In the genomic region with DNA sequence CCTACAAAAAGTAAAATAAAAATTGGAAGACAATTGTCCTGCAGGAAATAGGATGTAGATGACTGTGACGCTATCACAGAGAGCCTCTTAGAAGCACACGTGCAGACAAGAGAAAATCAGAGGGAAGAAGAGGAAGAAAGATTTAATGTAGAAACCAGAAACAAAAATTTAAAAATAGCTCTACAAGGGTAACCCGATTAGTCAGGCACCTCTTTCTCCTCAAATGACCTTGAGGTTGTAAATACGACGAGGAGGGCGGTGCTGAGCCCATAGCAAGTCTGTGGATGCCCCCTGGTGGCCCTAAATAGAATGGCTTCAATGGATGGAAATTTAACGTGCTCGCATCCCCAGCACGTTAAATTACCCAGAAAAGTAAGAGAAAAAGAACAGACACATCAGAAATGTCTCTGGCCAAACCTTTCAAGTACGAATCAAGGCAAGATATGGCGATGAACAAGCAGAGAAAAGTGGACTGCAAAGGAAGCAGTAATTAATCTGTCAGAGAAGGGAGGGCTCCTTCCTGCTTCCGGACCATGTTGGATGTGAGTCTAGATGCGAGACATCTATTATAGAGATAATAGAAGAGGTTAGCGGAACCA, we compare ENCODE assay signal across 1 cellular context.
TF ChIP-seq lines count a peak whose summit lies in the region.

No MANE protein-coding gene starts in this region.

TF ChIP-seq in HEK293, 187 proteins besides CTCF, POLR2A, EP300 and RAD21 (continued from another document and continues in another):
- TF ChIP-seq, protein P1, sequence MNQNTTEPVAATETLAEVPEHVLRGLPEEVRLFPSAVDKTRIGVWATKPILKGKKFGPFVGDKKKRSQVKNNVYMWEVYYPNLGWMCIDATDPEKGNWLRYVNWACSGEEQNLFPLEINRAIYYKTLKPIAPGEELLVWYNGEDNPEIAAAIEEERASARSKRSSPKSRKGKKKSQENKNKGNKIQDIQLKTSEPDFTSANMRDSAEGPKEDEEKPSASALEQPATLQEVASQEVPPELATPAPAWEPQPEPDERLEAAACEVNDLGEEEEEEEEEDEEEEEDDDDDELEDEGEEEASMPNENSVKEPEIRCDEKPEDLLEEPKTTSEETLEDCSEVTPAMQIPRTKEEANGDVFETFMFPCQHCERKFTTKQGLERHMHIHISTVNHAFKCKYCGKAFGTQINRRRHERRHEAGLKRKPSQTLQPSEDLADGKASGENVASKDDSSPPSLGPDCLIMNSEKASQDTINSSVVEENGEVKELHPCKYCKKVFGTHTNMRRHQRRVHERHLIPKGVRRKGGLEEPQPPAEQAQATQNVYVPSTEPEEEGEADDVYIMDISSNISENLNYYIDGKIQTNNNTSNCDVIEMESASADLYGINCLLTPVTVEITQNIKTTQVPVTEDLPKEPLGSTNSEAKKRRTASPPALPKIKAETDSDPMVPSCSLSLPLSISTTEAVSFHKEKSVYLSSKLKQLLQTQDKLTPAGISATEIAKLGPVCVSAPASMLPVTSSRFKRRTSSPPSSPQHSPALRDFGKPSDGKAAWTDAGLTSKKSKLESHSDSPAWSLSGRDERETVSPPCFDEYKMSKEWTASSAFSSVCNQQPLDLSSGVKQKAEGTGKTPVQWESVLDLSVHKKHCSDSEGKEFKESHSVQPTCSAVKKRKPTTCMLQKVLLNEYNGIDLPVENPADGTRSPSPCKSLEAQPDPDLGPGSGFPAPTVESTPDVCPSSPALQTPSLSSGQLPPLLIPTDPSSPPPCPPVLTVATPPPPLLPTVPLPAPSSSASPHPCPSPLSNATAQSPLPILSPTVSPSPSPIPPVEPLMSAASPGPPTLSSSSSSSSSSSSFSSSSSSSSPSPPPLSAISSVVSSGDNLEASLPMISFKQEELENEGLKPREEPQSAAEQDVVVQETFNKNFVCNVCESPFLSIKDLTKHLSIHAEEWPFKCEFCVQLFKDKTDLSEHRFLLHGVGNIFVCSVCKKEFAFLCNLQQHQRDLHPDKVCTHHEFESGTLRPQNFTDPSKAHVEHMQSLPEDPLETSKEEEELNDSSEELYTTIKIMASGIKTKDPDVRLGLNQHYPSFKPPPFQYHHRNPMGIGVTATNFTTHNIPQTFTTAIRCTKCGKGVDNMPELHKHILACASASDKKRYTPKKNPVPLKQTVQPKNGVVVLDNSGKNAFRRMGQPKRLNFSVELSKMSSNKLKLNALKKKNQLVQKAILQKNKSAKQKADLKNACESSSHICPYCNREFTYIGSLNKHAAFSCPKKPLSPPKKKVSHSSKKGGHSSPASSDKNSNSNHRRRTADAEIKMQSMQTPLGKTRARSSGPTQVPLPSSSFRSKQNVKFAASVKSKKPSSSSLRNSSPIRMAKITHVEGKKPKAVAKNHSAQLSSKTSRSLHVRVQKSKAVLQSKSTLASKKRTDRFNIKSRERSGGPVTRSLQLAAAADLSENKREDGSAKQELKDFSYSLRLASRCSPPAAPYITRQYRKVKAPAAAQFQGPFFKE (tag by site-specific recombination; IDR thresholded peaks at IDR 0.05; ENCODE audit: borderline replicate concordance) = no peak
- TF ChIP-seq ZXDB (tag by site-specific recombination; IDR thresholded peaks at IDR 0.05) = no peak
- peak; percentile 56; the same call in 1 of the 2 replicates for TF ChIP-seq ZNF660 (tag by site-specific recombination; IDR thresholded peaks at IDR 0.05)
- TF ChIP-seq, protein P2, sequence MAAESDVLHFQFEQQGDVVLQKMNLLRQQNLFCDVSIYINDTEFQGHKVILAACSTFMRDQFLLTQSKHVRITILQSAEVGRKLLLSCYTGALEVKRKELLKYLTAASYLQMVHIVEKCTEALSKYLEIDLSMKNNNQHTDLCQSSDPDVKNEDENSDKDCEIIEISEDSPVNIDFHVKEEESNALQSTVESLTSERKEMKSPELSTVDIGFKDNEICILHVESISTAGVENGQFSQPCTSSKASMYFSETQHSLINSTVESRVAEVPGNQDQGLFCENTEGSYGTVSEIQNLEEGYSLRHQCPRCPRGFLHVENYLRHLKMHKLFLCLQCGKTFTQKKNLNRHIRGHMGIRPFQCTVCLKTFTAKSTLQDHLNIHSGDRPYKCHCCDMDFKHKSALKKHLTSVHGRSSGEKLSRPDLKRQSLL (tag by site-specific recombination; IDR thresholded peaks at IDR 0.05) = no peak
- TF ChIP-seq, protein P3, sequence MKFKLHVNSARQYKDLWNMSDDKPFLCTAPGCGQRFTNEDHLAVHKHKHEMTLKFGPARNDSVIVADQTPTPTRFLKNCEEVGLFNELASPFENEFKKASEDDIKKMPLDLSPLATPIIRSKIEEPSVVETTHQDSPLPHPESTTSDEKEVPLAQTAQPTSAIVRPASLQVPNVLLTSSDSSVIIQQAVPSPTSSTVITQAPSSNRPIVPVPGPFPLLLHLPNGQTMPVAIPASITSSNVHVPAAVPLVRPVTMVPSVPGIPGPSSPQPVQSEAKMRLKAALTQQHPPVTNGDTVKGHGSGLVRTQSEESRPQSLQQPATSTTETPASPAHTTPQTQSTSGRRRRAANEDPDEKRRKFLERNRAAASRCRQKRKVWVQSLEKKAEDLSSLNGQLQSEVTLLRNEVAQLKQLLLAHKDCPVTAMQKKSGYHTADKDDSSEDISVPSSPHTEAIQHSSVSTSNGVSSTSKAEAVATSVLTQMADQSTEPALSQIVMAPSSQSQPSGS (tag by site-specific recombination; IDR thresholded peaks at IDR 0.05; ENCODE audit: low read depth) = no peak
- peak; percentile 54; the same call in 1 of the 2 replicates for TF ChIP-seq ZNF366 (tag by site-specific recombination; conservative IDR thresholded peaks at IDR 0.05)
- TF ChIP-seq, protein P4, sequence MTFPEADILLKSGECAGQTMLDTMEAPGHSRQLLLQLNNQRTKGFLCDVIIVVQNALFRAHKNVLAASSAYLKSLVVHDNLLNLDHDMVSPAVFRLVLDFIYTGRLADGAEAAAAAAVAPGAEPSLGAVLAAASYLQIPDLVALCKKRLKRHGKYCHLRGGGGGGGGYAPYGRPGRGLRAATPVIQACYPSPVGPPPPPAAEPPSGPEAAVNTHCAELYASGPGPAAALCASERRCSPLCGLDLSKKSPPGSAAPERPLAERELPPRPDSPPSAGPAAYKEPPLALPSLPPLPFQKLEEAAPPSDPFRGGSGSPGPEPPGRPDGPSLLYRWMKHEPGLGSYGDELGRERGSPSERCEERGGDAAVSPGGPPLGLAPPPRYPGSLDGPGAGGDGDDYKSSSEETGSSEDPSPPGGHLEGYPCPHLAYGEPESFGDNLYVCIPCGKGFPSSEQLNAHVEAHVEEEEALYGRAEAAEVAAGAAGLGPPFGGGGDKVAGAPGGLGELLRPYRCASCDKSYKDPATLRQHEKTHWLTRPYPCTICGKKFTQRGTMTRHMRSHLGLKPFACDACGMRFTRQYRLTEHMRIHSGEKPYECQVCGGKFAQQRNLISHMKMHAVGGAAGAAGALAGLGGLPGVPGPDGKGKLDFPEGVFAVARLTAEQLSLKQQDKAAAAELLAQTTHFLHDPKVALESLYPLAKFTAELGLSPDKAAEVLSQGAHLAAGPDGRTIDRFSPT (tag by site-specific recombination; IDR thresholded peaks at IDR 0.05) = no peak
- TF ChIP-seq ZNF747 (tag by site-specific recombination; IDR thresholded peaks at IDR 0.05) = no peak
- TF ChIP-seq GLIS1 (tag by site-specific recombination; IDR thresholded peaks at IDR 0.05) = peak; percentile 35; the same call in 1 of the 2 replicates
- no peak for TF ChIP-seq SP2 (tag by site-specific recombination; IDR thresholded peaks at IDR 0.05)
- TF ChIP-seq, protein P5, sequence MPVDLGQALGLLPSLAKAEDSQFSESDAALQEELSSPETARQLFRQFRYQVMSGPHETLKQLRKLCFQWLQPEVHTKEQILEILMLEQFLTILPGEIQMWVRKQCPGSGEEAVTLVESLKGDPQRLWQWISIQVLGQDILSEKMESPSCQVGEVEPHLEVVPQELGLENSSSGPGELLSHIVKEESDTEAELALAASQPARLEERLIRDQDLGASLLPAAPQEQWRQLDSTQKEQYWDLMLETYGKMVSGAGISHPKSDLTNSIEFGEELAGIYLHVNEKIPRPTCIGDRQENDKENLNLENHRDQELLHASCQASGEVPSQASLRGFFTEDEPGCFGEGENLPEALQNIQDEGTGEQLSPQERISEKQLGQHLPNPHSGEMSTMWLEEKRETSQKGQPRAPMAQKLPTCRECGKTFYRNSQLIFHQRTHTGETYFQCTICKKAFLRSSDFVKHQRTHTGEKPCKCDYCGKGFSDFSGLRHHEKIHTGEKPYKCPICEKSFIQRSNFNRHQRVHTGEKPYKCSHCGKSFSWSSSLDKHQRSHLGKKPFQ (tag by site-specific recombination; IDR thresholded peaks at IDR 0.05) = no peak
- TF ChIP-seq, protein P6, sequence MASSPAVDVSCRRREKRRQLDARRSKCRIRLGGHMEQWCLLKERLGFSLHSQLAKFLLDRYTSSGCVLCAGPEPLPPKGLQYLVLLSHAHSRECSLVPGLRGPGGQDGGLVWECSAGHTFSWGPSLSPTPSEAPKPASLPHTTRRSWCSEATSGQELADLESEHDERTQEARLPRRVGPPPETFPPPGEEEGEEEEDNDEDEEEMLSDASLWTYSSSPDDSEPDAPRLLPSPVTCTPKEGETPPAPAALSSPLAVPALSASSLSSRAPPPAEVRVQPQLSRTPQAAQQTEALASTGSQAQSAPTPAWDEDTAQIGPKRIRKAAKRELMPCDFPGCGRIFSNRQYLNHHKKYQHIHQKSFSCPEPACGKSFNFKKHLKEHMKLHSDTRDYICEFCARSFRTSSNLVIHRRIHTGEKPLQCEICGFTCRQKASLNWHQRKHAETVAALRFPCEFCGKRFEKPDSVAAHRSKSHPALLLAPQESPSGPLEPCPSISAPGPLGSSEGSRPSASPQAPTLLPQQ (tag by site-specific recombination; IDR thresholded peaks at IDR 0.05) = 0 out of 2 replicates have a peak, but pooled peaks have one; percentile 32
- TF ChIP-seq KLF1 (tag by site-specific recombination; IDR thresholded peaks at IDR 0.05) = peak; percentile 44
- TF ChIP-seq ZNF791 (tag by site-specific recombination; IDR thresholded peaks at IDR 0.05) = no peak
- TF ChIP-seq ZNF571 (tag by site-specific recombination; IDR thresholded peaks at IDR 0.05) = no peak
- TF ChIP-seq ZBTB21 (tag by site-specific recombination; IDR thresholded peaks at IDR 0.05) = no peak
- TF ChIP-seq, protein P7, sequence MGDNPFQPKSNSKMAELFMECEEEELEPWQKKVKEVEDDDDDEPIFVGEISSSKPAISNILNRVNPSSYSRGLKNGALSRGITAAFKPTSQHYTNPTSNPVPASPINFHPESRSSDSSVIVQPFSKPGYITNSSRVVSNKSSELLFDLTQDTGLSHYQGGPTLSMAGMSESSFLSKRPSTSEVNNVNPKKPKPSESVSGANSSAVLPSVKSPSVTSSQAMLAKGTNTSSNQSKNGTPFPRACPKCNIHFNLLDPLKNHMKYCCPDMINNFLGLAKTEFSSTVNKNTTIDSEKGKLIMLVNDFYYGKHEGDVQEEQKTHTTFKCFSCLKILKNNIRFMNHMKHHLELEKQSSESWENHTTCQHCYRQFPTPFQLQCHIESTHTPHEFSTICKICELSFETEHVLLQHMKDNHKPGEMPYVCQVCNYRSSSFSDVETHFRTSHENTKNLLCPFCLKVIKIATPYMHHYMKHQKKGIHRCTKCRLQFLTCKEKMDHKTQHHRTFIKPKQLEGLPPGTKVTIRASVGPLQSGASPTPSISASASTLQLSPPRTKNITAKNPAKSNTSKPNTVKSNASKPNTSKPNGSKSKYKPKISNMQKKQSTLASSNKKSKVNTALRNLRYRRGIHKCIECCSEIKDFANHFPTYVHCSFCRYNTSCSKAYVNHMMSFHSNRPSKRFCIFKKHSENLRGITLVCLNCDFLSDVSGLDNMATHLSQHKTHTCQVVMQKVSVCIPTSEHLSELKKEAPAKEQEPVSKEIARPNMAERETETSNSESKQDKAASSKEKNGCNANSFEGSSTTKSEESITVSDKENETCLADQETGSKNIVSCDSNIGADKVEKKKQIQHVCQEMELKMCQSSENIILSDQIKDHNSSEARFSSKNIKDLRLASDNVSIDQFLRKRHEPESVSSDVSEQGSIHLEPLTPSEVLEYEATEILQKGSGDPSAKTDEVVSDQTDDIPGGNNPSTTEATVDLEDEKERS (tag by site-specific recombination; IDR thresholded peaks at IDR 0.05) = no peak
- TF ChIP-seq, protein P8, sequence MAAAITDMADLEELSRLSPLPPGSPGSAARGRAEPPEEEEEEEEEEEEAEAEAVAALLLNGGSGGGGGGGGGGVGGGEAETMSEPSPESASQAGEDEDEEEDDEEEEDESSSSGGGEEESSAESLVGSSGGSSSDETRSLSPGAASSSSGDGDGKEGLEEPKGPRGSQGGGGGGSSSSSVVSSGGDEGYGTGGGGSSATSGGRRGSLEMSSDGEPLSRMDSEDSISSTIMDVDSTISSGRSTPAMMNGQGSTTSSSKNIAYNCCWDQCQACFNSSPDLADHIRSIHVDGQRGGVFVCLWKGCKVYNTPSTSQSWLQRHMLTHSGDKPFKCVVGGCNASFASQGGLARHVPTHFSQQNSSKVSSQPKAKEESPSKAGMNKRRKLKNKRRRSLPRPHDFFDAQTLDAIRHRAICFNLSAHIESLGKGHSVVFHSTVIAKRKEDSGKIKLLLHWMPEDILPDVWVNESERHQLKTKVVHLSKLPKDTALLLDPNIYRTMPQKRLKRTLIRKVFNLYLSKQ (tag by site-specific recombination; IDR thresholded peaks at IDR 0.05; ENCODE audit: borderline replicate concordance) = no peak
- TF ChIP-seq, protein P9, sequence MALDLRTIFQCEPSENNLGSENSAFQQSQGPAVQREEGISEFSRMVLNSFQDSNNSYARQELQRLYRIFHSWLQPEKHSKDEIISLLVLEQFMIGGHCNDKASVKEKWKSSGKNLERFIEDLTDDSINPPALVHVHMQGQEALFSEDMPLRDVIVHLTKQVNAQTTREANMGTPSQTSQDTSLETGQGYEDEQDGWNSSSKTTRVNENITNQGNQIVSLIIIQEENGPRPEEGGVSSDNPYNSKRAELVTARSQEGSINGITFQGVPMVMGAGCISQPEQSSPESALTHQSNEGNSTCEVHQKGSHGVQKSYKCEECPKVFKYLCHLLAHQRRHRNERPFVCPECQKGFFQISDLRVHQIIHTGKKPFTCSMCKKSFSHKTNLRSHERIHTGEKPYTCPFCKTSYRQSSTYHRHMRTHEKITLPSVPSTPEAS (tag by site-specific recombination; IDR thresholded peaks at IDR 0.05) = no peak
- TF ChIP-seq BCL11A (tag by site-specific recombination; IDR thresholded peaks at IDR 0.05; ENCODE audit: low read depth) = no peak
- TF ChIP-seq ZNF629 (tag by site-specific recombination; IDR thresholded peaks at IDR 0.05) = peak; percentile 33; the same call in 1 of the 2 replicates
- TF ChIP-seq EGR2 (tag by site-specific recombination; IDR thresholded peaks at IDR 0.05; ENCODE audit: low read depth) = no peak
- TF ChIP-seq SCRT1 (tag by site-specific recombination; IDR thresholded peaks at IDR 0.05; ENCODE audit: borderline replicate concordance) = no peak
- TF ChIP-seq ZNF596 (tag by site-specific recombination; IDR thresholded peaks at IDR 0.05) = no peak
- no peak for TF ChIP-seq RBAK (tag by site-specific recombination; IDR thresholded peaks at IDR 0.05)
- TF ChIP-seq ZNF560 (tag by site-specific recombination; IDR thresholded peaks at IDR 0.05; ENCODE audit: borderline replicate concordance) = no peak
- TF ChIP-seq, protein P10, sequence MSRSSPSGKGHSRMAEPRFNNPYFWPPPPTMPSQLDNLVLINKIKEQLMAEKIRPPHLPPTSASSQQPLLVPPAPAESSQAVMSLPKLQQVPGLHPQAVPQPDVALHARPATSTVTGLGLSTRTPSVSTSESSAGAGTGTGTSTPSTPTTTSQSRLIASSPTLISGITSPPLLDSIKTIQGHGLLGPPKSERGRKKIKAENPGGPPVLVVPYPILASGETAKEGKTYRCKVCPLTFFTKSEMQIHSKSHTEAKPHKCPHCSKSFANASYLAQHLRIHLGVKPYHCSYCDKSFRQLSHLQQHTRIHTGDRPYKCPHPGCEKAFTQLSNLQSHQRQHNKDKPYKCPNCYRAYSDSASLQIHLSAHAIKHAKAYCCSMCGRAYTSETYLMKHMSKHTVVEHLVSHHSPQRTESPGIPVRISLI (tag by site-specific recombination; IDR thresholded peaks at IDR 0.05) = no peak
- no peak for TF ChIP-seq ZNF555 (tag by site-specific recombination; conservative IDR thresholded peaks at IDR 0.05)
- TF ChIP-seq ZNF155 (tag by site-specific recombination; IDR thresholded peaks at IDR 0.05) = no peak
- 0 out of 2 replicates have a peak, but pooled peaks have one; percentile 24 for TF ChIP-seq ZNF558 (tag by site-specific recombination; IDR thresholded peaks at IDR 0.05)
- TF ChIP-seq KLF16 (tag by site-specific recombination; IDR thresholded peaks at IDR 0.05) = peak; percentile 52
- TF ChIP-seq GLIS2 (tag by site-specific recombination; IDR thresholded peaks at IDR 0.05) = no peak
